In the genomic region with DNA sequence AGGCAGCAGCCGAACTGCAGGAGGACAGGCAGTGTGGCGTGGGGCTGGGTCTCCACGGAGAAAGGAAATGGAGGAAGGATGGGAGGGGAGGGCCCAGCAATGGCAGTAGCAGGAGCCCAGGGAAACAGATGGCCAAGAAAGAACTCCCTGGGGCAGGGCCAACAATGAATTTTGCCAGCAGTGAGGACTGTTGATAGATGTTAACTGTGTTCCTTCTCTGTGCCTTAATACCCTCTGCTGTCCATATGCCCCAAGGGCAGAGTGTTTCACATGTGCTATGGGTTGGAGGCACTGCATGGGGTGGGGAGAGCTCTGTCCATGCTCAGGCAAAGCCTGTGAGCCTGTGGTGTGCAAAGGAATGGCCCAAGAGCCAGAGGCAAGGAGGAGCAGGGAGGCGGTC, we compare ENCODE assay signal across 1 cellular context.
TF ChIP-seq lines count a peak whose summit lies in the region.

No MANE protein-coding gene starts in this region.

TF ChIP-seq in IMR-90, 13 proteins besides CTCF, POLR2A, EP300 and RAD21:
- TF ChIP-seq SMC3 (IDR thresholded peaks at IDR 0.05; ENCODE audit: low read depth, low read length) (no peak), BHLHE40 (IDR thresholded peaks at IDR 0.05; ENCODE audit: low read depth, low read length) (no peak), MAFK (IDR thresholded peaks at IDR 0.05; ENCODE audit: low read depth, low read length) (no peak), RFX5 (IDR thresholded peaks at IDR 0.05; ENCODE audit: low read depth, low read length) (no peak), CEBPB (IDR thresholded peaks at IDR 0.05; ENCODE audit: low read depth, low read length) (no peak), FOS (IDR thresholded peaks at IDR 0.05; ENCODE audit: low read depth, low read length) (no peak), RCOR1 (IDR thresholded peaks at IDR 0.05; ENCODE audit: insufficient replicate concordance, low read length) (no peak), MXI1 (IDR thresholded peaks at IDR 0.05; ENCODE audit: borderline replicate concordance, low read depth, low read length) (no peak), ELK1 (IDR thresholded peaks at IDR 0.05; ENCODE audit: borderline replicate concordance, low read depth, low read length) (no peak), MAZ (IDR thresholded peaks at IDR 0.05; ENCODE audit: borderline replicate concordance, low read depth, low read length) (no peak), CHD1 (IDR thresholded peaks at IDR 0.05; ENCODE audit: low read depth, low read length) (no peak), NFE2L2 (IDR thresholded peaks at IDR 0.05; ENCODE audit: low read depth, low read length) (no peak)
- TF ChIP-seq, protein P1, sequence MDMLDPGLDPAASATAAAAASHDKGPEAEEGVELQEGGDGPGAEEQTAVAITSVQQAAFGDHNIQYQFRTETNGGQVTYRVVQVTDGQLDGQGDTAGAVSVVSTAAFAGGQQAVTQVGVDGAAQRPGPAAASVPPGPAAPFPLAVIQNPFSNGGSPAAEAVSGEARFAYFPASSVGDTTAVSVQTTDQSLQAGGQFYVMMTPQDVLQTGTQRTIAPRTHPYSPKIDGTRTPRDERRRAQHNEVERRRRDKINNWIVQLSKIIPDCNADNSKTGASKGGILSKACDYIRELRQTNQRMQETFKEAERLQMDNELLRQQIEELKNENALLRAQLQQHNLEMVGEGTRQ (IDR thresholded peaks at IDR 0.05; ENCODE audit: low read depth, low read length) = no peak
TF ChIP-seq in IMR-90: peak in this region for 0.
